ENCODE assay signal across 17 cellular contexts in the genomic region with DNA sequence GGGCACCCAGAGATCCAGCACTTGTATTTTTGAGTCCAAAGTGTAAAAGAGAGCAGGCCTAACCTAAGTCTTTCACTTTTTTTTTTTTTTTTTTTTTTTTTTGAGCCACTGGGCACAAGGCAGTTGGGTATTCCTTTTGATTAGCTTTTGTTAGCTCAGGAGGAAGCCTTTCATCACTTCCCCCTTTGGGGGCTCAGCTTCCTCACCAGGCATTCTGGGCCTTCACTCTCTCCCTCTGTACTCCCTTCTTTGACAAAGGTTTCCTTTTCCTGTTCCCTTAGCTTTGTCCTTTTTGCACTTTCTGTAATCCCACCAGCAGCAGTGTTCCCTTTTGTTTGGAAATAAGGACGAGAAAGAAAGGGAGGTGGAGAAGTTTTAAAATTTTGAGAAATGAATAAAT.
"Had no signal": no experiment of that assay in that cellular context is flagged by ENCODE, and none has a peak within 500 bp of the region (broad histone marks: within the 10 kb centered on the region; RNA-seq: fewer than 3 reads in every experiment).

No MANE protein-coding gene starts in this region.

- H3K27ac Mint-ChIP-seq: activated naive CD4-positive, alpha-beta T cell treated with anti-CD3 and anti-CD28 coated beads, Interleukin-2, amount 50 U/mL, for 24 hours; nephron; stimulated activated naive CD8-positive, alpha-beta T cell treated with anti-CD3 and anti-CD28 coated beads, Interleukin-15, Interleukin-2, amounts not matched to agents 100 ng/mL and 50 ng/mL, for 24 hours had no signal

- H3K9me3 Mint-ChIP-seq: activated naive CD4-positive, alpha-beta T cell treated with anti-CD3 and anti-CD28 coated beads, Interleukin-2, amount 50 U/mL, for 24 hours; nephron; stimulated activated naive CD8-positive, alpha-beta T cell treated with anti-CD3 and anti-CD28 coated beads, Interleukin-15, Interleukin-2, amounts not matched to agents 100 ng/mL and 50 ng/mL, for 24 hours had no signal

- H3K4me1 ChIP-seq: prostate gland had no signal

- H3K36me3 ChIP-seq: prostate gland had no signal

- H3K27me3 Mint-ChIP-seq: activated naive CD4-positive, alpha-beta T cell treated with anti-CD3 and anti-CD28 coated beads, Interleukin-2, amount 50 U/mL, for 24 hours; stimulated activated naive CD8-positive, alpha-beta T cell treated with anti-CD3 and anti-CD28 coated beads, Interleukin-15, Interleukin-2, amounts not matched to agents 100 ng/mL and 50 ng/mL, for 24 hours had no signal

- H3K27me3 ChIP-seq: esophagus muscularis mucosa, gastroesophageal sphincter, heart left ventricle, tibial nerve had no signal

- H3K4me3 Mint-ChIP-seq: activated naive CD4-positive, alpha-beta T cell treated with anti-CD3 and anti-CD28 coated beads, Interleukin-2, amount 50 U/mL, for 24 hours; nephron; stimulated activated naive CD8-positive, alpha-beta T cell treated with anti-CD3 and anti-CD28 coated beads, Interleukin-15, Interleukin-2, amounts not matched to agents 100 ng/mL and 50 ng/mL, for 24 hours had no signal

- H3K27ac ChIP-seq: esophagus muscularis mucosa, gastroesophageal sphincter, heart left ventricle, prostate gland, tibial nerve had no signal

- H3K9me3 ChIP-seq: esophagus muscularis mucosa, gastroesophageal sphincter, heart left ventricle, prostate gland, tibial nerve had no signal

- H3K4me3 ChIP-seq: esophagus muscularis mucosa, gastroesophageal sphincter, heart left ventricle, prostate gland, tibial nerve had no signal

- DNase-seq: activated CD4-positive, alpha-beta T cell treated with anti-CD3 and anti-CD28 coated beads, Interleukin-2, amount 50 U/mL, for 1 hour; activated CD8-positive, alpha-beta memory T cell treated with anti-CD3 and anti-CD28 coated beads, Interleukin-2, amount 50 U/mL, for 4 hours; activated effector memory CD4-positive, alpha-beta T cell treated with Interleukin-2 at 50 U/mL for 16 hours; activated T-cell treated with anti-CD3 and anti-CD28 coated beads, Interleukin-2, amount 50 U/mL, for 48 hours; effector CD8-positive, alpha-beta T cell; heart left ventricle; kidney; midbrain; right cardiac atrium; stimulated activated CD4-positive, alpha-beta T cell treated with anti-CD3 and anti-CD28 coated beads, Interleukin-2, amount 100 ng/mL, for 24 hours had no signal
